1 cellular context compared by ENCODE assay signal in genomic region chr21:46194374-46195334, GRCh38.
A peak's percentile ranks its signal among the peaks of the same experiment; 100 is the strongest.
TF ChIP-seq lines count a peak whose summit lies in the region.

No MANE protein-coding gene starts in this region.

TF ChIP-seq in HEK293, 187 proteins besides CTCF, POLR2A, EP300 and RAD21 (continued from another document):
- TF ChIP-seq ZNF600 (tag by site-specific recombination; IDR thresholded peaks at IDR 0.05): 0 out of 2 replicates have a peak, but pooled peaks have one; percentile 34
